In the genomic region with DNA sequence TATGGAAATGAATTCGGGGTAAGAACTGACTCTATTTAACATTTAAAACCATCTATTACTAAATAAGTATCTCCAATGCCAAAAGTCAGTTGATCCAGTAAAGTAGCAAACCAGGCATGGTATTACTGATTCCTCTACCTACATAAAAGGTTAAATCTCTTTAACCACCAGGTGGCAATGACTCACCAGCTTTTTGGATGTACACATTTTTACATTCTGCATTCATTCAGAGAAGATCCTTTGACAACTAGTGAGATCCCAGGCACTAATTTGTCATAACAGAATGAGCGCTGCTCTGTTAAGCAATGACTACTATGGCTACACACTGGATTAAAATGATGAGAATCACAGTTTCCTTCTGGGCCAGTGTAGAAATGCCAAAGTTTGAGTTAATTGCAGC, we compare ENCODE assay signal across 12 cellular contexts.
DNase-seq lines count a peak whose midpoint lies in the region; ATAC-seq and TF ChIP-seq lines count a peak whose summit lies in the region.
"Had no signal": no experiment of that assay in that cellular context is flagged by ENCODE, and none has a peak within 500 bp of the region (broad histone marks: within the 10 kb centered on the region; RNA-seq: fewer than 3 reads in every experiment).

No MANE protein-coding gene starts in this region.

- ATAC-seq in WTC11 (no peak; the same call in 1 of the 2 replicates), HG03565 (IDR thresholded peaks at IDR 0.05; ENCODE audit: unreplicated experiment) (no peak)
- ATAC-seq in stimulated activated memory B cell treated with anti-CD40 and anti-IgM and Interleukin-4, amounts not matched to agents 10 μg/mL and 1 μg/mL and 100 μg/mL, for 72 hours: no peak

- H4K20me1 ChIP-seq in GM23248 (ENCODE audit: insufficient read depth): no peaks in the 10 kb centered on the region

- H2BK15ac ChIP-seq in mesenchymal stem cell (ENCODE audit: low read depth, poor library complexity, severe bottlenecking): no peak overlapping the region

- H2AFZ ChIP-seq in GM23248 (no peak overlapping the region), mesenchymal stem cell (ENCODE audit: low read depth, low read length) (no peak overlapping the region)

- POLR2A ChIA-PET in WTC11 (lab: Charles Lee): no interaction called here

- in situ Hi-C loops in GM23248 (cut with MboI): no loop called here

- H3K36me3 ChIP-seq in GM23248 (ENCODE audit: low read depth): no peaks in the 10 kb centered on the region
- H3K36me3 ChIP-seq in mesenchymal stem cell (ENCODE audit: control insufficient read depth in 1 of 2, insufficient read depth in 2 of 2, low read depth in 1 of 2, low read length in 2 of 2): no peaks in the 10 kb centered on the region

- peaks cover 15% of the 10 kb centered on the region for H3K9me3 Mint-ChIP-seq in WTC11
- peaks cover under 1% of the 10 kb centered on the region for H3K9me3 Mint-ChIP-seq in stimulated activated memory B cell treated with anti-CD40 and anti-IgM and Interleukin-4, amounts not matched to agents 10 μg/mL and 1 μg/mL and 100 μg/mL, for 72 hours

- H3K14ac ChIP-seq in mesenchymal stem cell (ENCODE audit: low read length in 2 of 2): no peak overlapping the region

- no peak overlapping the region for H2BK5ac ChIP-seq in mesenchymal stem cell (ENCODE audit: low read depth, low read length, poor library complexity, severe bottlenecking)

- no peak overlapping the region for H3K4me3 Mint-ChIP-seq in WTC11
- H3K4me3 Mint-ChIP-seq in stimulated activated memory B cell treated with anti-CD40 and anti-IgM and Interleukin-4, amounts not matched to agents 10 μg/mL and 1 μg/mL and 100 μg/mL, for 72 hours: no peak overlapping the region

- CTCF ChIA-PET in WTC11 (lab: Charles Lee): no interaction called here

- no peaks in the 10 kb centered on the region for H3K9me3 ChIP-seq in GM23248 (ENCODE audit: low read depth)
- peaks cover 11% of the 10 kb centered on the region for H3K9me3 ChIP-seq in mesenchymal stem cell (ENCODE audit: control insufficient read depth, low read length)

- no peak overlapping the region for H3K18ac ChIP-seq in mesenchymal stem cell (ENCODE audit: low read depth in 1 of 2, low read length in 2 of 2)

- H2AK5ac ChIP-seq in mesenchymal stem cell (ENCODE audit: low read length, severe bottlenecking): no peak overlapping the region

- H3K27me3 Mint-ChIP-seq in WTC11 (ENCODE audit: low read depth): no peaks in the 10 kb centered on the region
- no peaks in the 10 kb centered on the region for H3K27me3 Mint-ChIP-seq in stimulated activated memory B cell treated with anti-CD40 and anti-IgM and Interleukin-4, amounts not matched to agents 10 μg/mL and 1 μg/mL and 100 μg/mL, for 72 hours

- no peak overlapping the region for H2BK12ac ChIP-seq in mesenchymal stem cell (ENCODE audit: low read length in 2 of 2)

- H3K4me2 ChIP-seq in GM23248 (ENCODE audit: unreplicated experiment) (no peak overlapping the region), mesenchymal stem cell (ENCODE audit: low read length, poor library complexity, severe bottlenecking) (no peak overlapping the region)

- no peak overlapping the region for H3K27ac ChIP-seq in GM23248
- no peak overlapping the region for H3K27ac ChIP-seq in mesenchymal stem cell (ENCODE audit: low read length, poor library complexity, severe bottlenecking)

- WGBS in GM23248 (ENCODE audit: low coverage in 1 of 2, low lambda C conversion rate in 2 of 2, missing lambda C conversion rate in 2 of 2), 2 experiments: 27 to 35% methylated on average over 2 of the region's 2 CpGs
- 76% methylated on average over 2 of the region's 2 CpGs for WGBS in mesenchymal stem cell

- no peaks in the 10 kb centered on the region for H3F3A ChIP-seq in GM23248 (ENCODE audit: insufficient read depth)

- no peaks in the 10 kb centered on the region for H3K79me1 ChIP-seq in mesenchymal stem cell (replicated peaks; ENCODE audit: low read length, poor library complexity, severe bottlenecking)

- no peak overlapping the region for H2BK120ac ChIP-seq in mesenchymal stem cell (ENCODE audit: low read depth, low read length)

- no peak overlapping the region for H3K9ac ChIP-seq in GM23248
- no peak overlapping the region for H3K9ac ChIP-seq in mesenchymal stem cell (ENCODE audit: low read length)

- H3K23ac ChIP-seq in mesenchymal stem cell (ENCODE audit: low read length in 2 of 2): no peak overlapping the region

- no peaks in the 10 kb centered on the region for H3K9me2 ChIP-seq in GM23248 (ENCODE audit: insufficient read depth)

- peaks cover 6% of the 10 kb centered on the region for H3K4me1 Mint-ChIP-seq in WTC11
- H3K4me1 Mint-ChIP-seq in stimulated activated memory B cell treated with anti-CD40 and anti-IgM and Interleukin-4, amounts not matched to agents 10 μg/mL and 1 μg/mL and 100 μg/mL, for 72 hours: no peaks in the 10 kb centered on the region

- peak; percentile 7 for DNase-seq in GM23248
- DNase-seq in NCI-H1694 (lab: John Stamatoyannopoulos, UW): peak; percentile 71
- DNase-seq in WTC11 (ENCODE audit: low spot score): no peak
- DNase-seq in mesenchymal stem cell: peak; percentile 14
- DNase-seq in dedifferentiated amniotic fluid mesenchymal stem cell (ENCODE audit: extremely low spot score): no peak
- DNase-seq in amniotic stem cell (lab: John Stamatoyannopoulos, UW): no peak
- DNase-seq: activated CD4-positive, alpha-beta T cell treated with anti-CD3 and anti-CD28 coated beads for 48 hours; central memory CD4-positive, alpha-beta T cell; NCI-H187 treated with DMSO at 0.1 percent for 48 hours; small intestine had no signal

- H3K27me3 ChIP-seq in GM23248 (replicated peaks; ENCODE audit: insufficient read depth): no peaks in the 10 kb centered on the region
- H3K27me3 ChIP-seq in mesenchymal stem cell (ENCODE audit: control insufficient read depth in 1 of 2, insufficient read depth in 1 of 2, low read length in 2 of 2): no peaks in the 10 kb centered on the region

- H3K36me3 Mint-ChIP-seq in WTC11: no peaks in the 10 kb centered on the region
- H3K36me3 Mint-ChIP-seq in stimulated activated memory B cell treated with anti-CD40 and anti-IgM and Interleukin-4, amounts not matched to agents 10 μg/mL and 1 μg/mL and 100 μg/mL, for 72 hours: no peaks in the 10 kb centered on the region

- peak; percentile 30; the same call in 1 of the 2 replicates for TF ChIP-seq CTCF in WTC11 (IDR thresholded peaks at IDR 0.05)

- H3K4me3 ChIP-seq in GM23248 (no peak overlapping the region), mesenchymal stem cell (ENCODE audit: insufficient read depth in 1 of 2, low read depth in 1 of 2, low read length in 2 of 2) (no peak overlapping the region)

- no peaks in the 10 kb centered on the region for H3K79me2 ChIP-seq in GM23248 (ENCODE audit: insufficient read depth)

- no peak overlapping the region for H3K27ac Mint-ChIP-seq in WTC11
- no peak overlapping the region for H3K27ac Mint-ChIP-seq in stimulated activated memory B cell treated with anti-CD40 and anti-IgM and Interleukin-4, amounts not matched to agents 10 μg/mL and 1 μg/mL and 100 μg/mL, for 72 hours

- no peak overlapping the region for H3K4ac ChIP-seq in mesenchymal stem cell (ENCODE audit: low read depth in 1 of 2, low read length in 2 of 2)

- H4K91ac ChIP-seq in mesenchymal stem cell (ENCODE audit: low read length): no peak overlapping the region

- H4K8ac ChIP-seq in mesenchymal stem cell (ENCODE audit: low read length): no peak overlapping the region

- no peaks in the 10 kb centered on the region for H3K4me1 ChIP-seq in GM23248 (ENCODE audit: insufficient read depth)
- no peaks in the 10 kb centered on the region for H3K4me1 ChIP-seq in mesenchymal stem cell (ENCODE audit: control insufficient read depth, insufficient read depth, low read depth, low read length)

TF ChIP-seq in WTC11, 78 proteins besides CTCF, POLR2A, EP300 and RAD21:
- no peak for TF ChIP-seq ESRRA (CRISPR knock-in tag; IDR thresholded peaks at IDR 0.05; ENCODE audit: borderline replicate concordance)
- TF ChIP-seq GTF2I (CRISPR knock-in tag; conservative IDR thresholded peaks at IDR 0.05): no peak
- TF ChIP-seq, protein P1, sequence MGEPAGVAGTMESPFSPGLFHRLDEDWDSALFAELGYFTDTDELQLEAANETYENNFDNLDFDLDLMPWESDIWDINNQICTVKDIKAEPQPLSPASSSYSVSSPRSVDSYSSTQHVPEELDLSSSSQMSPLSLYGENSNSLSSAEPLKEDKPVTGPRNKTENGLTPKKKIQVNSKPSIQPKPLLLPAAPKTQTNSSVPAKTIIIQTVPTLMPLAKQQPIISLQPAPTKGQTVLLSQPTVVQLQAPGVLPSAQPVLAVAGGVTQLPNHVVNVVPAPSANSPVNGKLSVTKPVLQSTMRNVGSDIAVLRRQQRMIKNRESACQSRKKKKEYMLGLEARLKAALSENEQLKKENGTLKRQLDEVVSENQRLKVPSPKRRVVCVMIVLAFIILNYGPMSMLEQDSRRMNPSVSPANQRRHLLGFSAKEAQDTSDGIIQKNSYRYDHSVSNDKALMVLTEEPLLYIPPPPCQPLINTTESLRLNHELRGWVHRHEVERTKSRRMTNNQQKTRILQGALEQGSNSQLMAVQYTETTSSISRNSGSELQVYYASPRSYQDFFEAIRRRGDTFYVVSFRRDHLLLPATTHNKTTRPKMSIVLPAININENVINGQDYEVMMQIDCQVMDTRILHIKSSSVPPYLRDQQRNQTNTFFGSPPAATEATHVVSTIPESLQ (CRISPR knock-in tag; IDR thresholded peaks at IDR 0.05): no peak
- no peak for TF ChIP-seq ZNF121 (CRISPR knock-in tag; IDR thresholded peaks at IDR 0.05)
- TF ChIP-seq TEAD4 (CRISPR knock-in tag; IDR thresholded peaks at IDR 0.05): no peak
- no peak for TF ChIP-seq SMAD3 (CRISPR knock-in tag; IDR thresholded peaks at IDR 0.05; ENCODE audit: borderline replicate concordance)
- no peak for TF ChIP-seq GABPB1 (CRISPR knock-in tag; IDR thresholded peaks at IDR 0.05)
- no peak for TF ChIP-seq TP53 (CRISPR knock-in tag; IDR thresholded peaks at IDR 0.05)
- TF ChIP-seq CREM (CRISPR knock-in tag; IDR thresholded peaks at IDR 0.05): no peak
- no peak for TF ChIP-seq JAZF1 (CRISPR knock-in tag; IDR thresholded peaks at IDR 0.05)

Comparison
In these comparisons a context has a peak if more than half of its experiments do, and no peak if none do; other contexts are left out.
1. DNase-seq: peak in GM23248 (single experiment), NCI-H1694 (single experiment) and mesenchymal stem cell (single experiment); none in WTC11 (single experiment), dedifferentiated amniotic fluid mesenchymal stem cell (single experiment) and amniotic stem cell (single experiment).